In genomic region chr2:118903029-118903351, GRCh38 we compare ENCODE assay signal across 15 cellular contexts. TPM values are rescaled to one million over a fixed set of nuclear protein-coding genes. Genes with fewer than 3 reads are reported as not detected.
DNase-seq lines count a peak whose midpoint lies in the region; ATAC-seq and TF ChIP-seq lines count a peak whose summit lies in the region.
"Had no signal": no experiment of that assay in that cellular context is flagged by ENCODE, and none has a peak within 500 bp of the region (broad histone marks: within the 10 kb centered on the region; RNA-seq: fewer than 3 reads in every experiment).

No MANE protein-coding gene starts in this region.

- no peaks in the 10 kb centered on the region for H3K27me3 Mint-ChIP-seq in activated naive CD4-positive, alpha-beta T cell treated with anti-CD3 and anti-CD28 coated beads, Interleukin-2, amount 50 U/mL, for 24 hours
- H3K27me3 Mint-ChIP-seq in activated naive CD4-positive, alpha-beta T cell treated with anti-CD3 and anti-CD28 coated beads for 36 hours (ENCODE audit: low read depth) = no peaks in the 10 kb centered on the region

- TF ChIP-seq CTCF in HL-60 (IDR thresholded peaks at IDR 0.05; ENCODE audit: insufficient read depth, low read length) (no peak), coronary artery (IDR thresholded peaks at IDR 0.05) (no peak)

- no peaks in the 10 kb centered on the region for H3K9me3 ChIP-seq in aorta (ENCODE audit: control insufficient read depth, low read length)

- DNase-seq in activated naive CD4-positive, alpha-beta T cell treated with anti-CD3 and anti-CD28 coated beads for 36 hours = no peak
- DNase-seq in HL-60 (ENCODE audit: low read depth in 1 of 2, low spot score in 1 of 2) (no peak), coronary artery (ENCODE audit: low spot score) (peak; percentile 19), aorta (no peak), kidney glomerular epithelial cell (lab: John Stamatoyannopoulos, UW) (no peak), DMS153 (lab: John Stamatoyannopoulos, UW) (no peak)
- DNase-seq: NCI-H1436 treated with DMSO at 0.1 percent for 48 hours, NCI-H2029 treated with DMSO at 0.1 percent for 48 hours, NCI-H748 treated with DMSO at 0.1 percent for 48 hours, RPMI8226 had no signal

- peak overlapping the region; percentile 75 for H3K27ac ChIP-seq in HL-60 (replicated peaks)
- peak overlapping the region in 1 of 2 donors; percentile 45 for H3K27ac ChIP-seq in coronary artery
- no peak overlapping the region for H3K27ac ChIP-seq in aorta (ENCODE audit: low read depth in 1 of 2, low read length in 2 of 2)

- H3K4me1 Mint-ChIP-seq in activated naive CD4-positive, alpha-beta T cell treated with anti-CD3 and anti-CD28 coated beads, Interleukin-2, amount 50 U/mL, for 24 hours = peaks cover 38% of the 10 kb centered on the region
- peaks cover 18% of the 10 kb centered on the region for H3K4me1 Mint-ChIP-seq in activated naive CD4-positive, alpha-beta T cell treated with anti-CD3 and anti-CD28 coated beads for 36 hours (ENCODE audit: low read depth)
- H3K4me1 Mint-ChIP-seq: GM23338 had no signal

- WGBS in aorta, 2 donors = 72 to 81% methylated on average over 2 of the region's 2 CpGs

- peak overlapping the region; percentile 68 for H3K4me3 Mint-ChIP-seq in activated naive CD4-positive, alpha-beta T cell treated with anti-CD3 and anti-CD28 coated beads, Interleukin-2, amount 50 U/mL, for 24 hours
- H3K4me3 Mint-ChIP-seq in activated naive CD4-positive, alpha-beta T cell treated with anti-CD3 and anti-CD28 coated beads for 36 hours = no peak overlapping the region
- H3K4me3 Mint-ChIP-seq: GM23338 had no signal

- peaks cover 4% of the 10 kb centered on the region for H3K36me3 Mint-ChIP-seq in activated naive CD4-positive, alpha-beta T cell treated with anti-CD3 and anti-CD28 coated beads, Interleukin-2, amount 50 U/mL, for 24 hours
- H3K36me3 Mint-ChIP-seq in activated naive CD4-positive, alpha-beta T cell treated with anti-CD3 and anti-CD28 coated beads for 36 hours (ENCODE audit: low read depth) = no peaks in the 10 kb centered on the region

- CTCF ChIA-PET in activated naive CD4-positive, alpha-beta T cell treated with anti-CD3 and anti-CD28 coated beads for 36 hours (lab: Charles Lee) = interaction anchor here (0.8 to 1.3 kb wide), 2 partner anchors 19 to 21 kb away, joined by 3 read pairs; no protein-coding TSS in a partner anchor

- no peaks in the 10 kb centered on the region for H3K4me1 ChIP-seq in aorta (ENCODE audit: control insufficient read depth in 1 of 2, insufficient read depth in 2 of 2, low read length in 2 of 2)

- peak; percentile 15 for ATAC-seq in aorta (ENCODE audit: low FRiP score)
- ATAC-seq: GM23338, HepG2 had no signal

- no peaks in the 10 kb centered on the region for H3K27me3 ChIP-seq in HL-60 (ENCODE audit: insufficient read depth, poor library complexity, severe bottlenecking)
- no peaks in the 10 kb centered on the region for H3K27me3 ChIP-seq in aorta (ENCODE audit: control insufficient read depth in 1 of 2, insufficient read depth in 2 of 2, low read length in 1 of 2)

- H3K36me3 ChIP-seq in aorta (ENCODE audit: control insufficient read depth in 1 of 2, insufficient read depth in 2 of 2, low read length in 1 of 2) = no peaks in the 10 kb centered on the region

- no peak overlapping the region for H3K4me3 ChIP-seq in HL-60 (replicated peaks; ENCODE audit: insufficient read depth, low read length)
- no peak overlapping the region for H3K4me3 ChIP-seq in coronary artery
- no peak overlapping the region for H3K4me3 ChIP-seq in aorta (ENCODE audit: low read length in 2 of 2)
- H3K4me3 ChIP-seq: GM23338 had no signal

- H3K27ac Mint-ChIP-seq in activated naive CD4-positive, alpha-beta T cell treated with anti-CD3 and anti-CD28 coated beads, Interleukin-2, amount 50 U/mL, for 24 hours = peak overlapping the region; percentile 88
- no peak overlapping the region for H3K27ac Mint-ChIP-seq in activated naive CD4-positive, alpha-beta T cell treated with anti-CD3 and anti-CD28 coated beads for 36 hours
- H3K27ac Mint-ChIP-seq: GM23338 had no signal

- H3K9me3 Mint-ChIP-seq in activated naive CD4-positive, alpha-beta T cell treated with anti-CD3 and anti-CD28 coated beads, Interleukin-2, amount 50 U/mL, for 24 hours = peaks cover 10% of the 10 kb centered on the region
- peaks cover 3% of the 10 kb centered on the region for H3K9me3 Mint-ChIP-seq in activated naive CD4-positive, alpha-beta T cell treated with anti-CD3 and anti-CD28 coated beads for 36 hours
- H3K9me3 Mint-ChIP-seq: GM23338 had no signal

- intact Hi-C loops in activated naive CD4-positive, alpha-beta T cell treated with anti-CD3 and anti-CD28 coated beads for 36 hours (cut with micrococcal nuclease) = no loop called here
- intact Hi-C loops in aorta (cut with DNase I) = no loop called here

RNA-seq across cellular contexts. Expression of gene MARCO, which starts 39.0 kb away (rescaled TPM):
- total RNA-seq in activated naive CD4-positive, alpha-beta T cell treated with anti-CD3 and anti-CD28 coated beads for 36 hours = not detected
- 10 to 100 TPM; 22.2 to 29.2 TPM for total RNA-seq in aorta
- polyA plus RNA-seq in aorta = 1 to 10 TPM in 1 of 2 donors, under 1 TPM in 1; 0.54 to 1.1 TPM
- total RNA-seq: A673, GM23338, HepG2, NCI-H460 had no signal
- polyA plus RNA-seq: GM23338, HepG2 had no signal

RNA-seq across cellular contexts. Expression of gene EN1, which starts 55.5 kb away (rescaled TPM):
- not detected for total RNA-seq in activated naive CD4-positive, alpha-beta T cell treated with anti-CD3 and anti-CD28 coated beads for 36 hours
- not detected for total RNA-seq in aorta
- not detected for polyA plus RNA-seq in aorta
- total RNA-seq: A673, HepG2, NCI-H460 had no signal
- polyA plus RNA-seq: HepG2 had no signal

Comparison
In these comparisons a context has a peak if more than half of its experiments do, and no peak if none do; other contexts are left out.
1. RNA of gene MARCO, which starts 39.0 kb away (total RNA-seq): 22.2 to 29.2 TPM in aorta; not detected in activated naive CD4-positive, alpha-beta T cell treated with anti-CD3 and anti-CD28 coated beads for 36 hours; every median in the first group is over 10 times any median in the second.